19 cellular contexts compared by ENCODE assay signal in genomic region chr18:34370704-34371405, GRCh38.
"Had no signal": no experiment of that assay in that cellular context is flagged by ENCODE, and none has a peak within 500 bp of the region (broad histone marks: within the 10 kb centered on the region; RNA-seq: fewer than 3 reads in every experiment).

No MANE protein-coding gene starts in this region.

- H3K9me3 Mint-ChIP-seq: neural crest cell, type B pancreatic cell had no signal

- ATAC-seq: activated CD8-positive, alpha-beta T cell treated with anti-CD3 and anti-CD28 coated beads, Interleukin-2, amount 10 ng/mL, durations not matched to agents 7 days and 5 days; left cardiac atrium; lower lobe of right lung; stimulated activated naive CD8-positive, alpha-beta T cell treated with anti-CD3 and anti-CD28 coated beads, Interleukin-15, amount 100 ng/mL, for 72 hours; WTC11 had no signal

- H3K36me3 Mint-ChIP-seq: activated naive CD8-positive, alpha-beta T cell; immature natural killer cell; type B pancreatic cell; WTC11 had no signal

- H3K36me3 ChIP-seq: esophagus squamous epithelium, lower lobe of right lung, ovary, sigmoid colon, spleen had no signal

- H3K27ac Mint-ChIP-seq: activated CD8-positive, alpha-beta T cell treated with anti-CD3 and anti-CD28 coated beads, Interleukin-2, amount 10 ng/mL, durations not matched to agents 7 days and 5 days; activated naive CD8-positive, alpha-beta T cell; immature natural killer cell; stimulated activated naive CD8-positive, alpha-beta T cell treated with anti-CD3 and anti-CD28 coated beads, Interleukin-15, amount 100 ng/mL, for 72 hours; type B pancreatic cell; WTC11 had no signal

- H3K4me1 Mint-ChIP-seq: immature natural killer cell; stimulated activated naive CD8-positive, alpha-beta T cell treated with anti-CD3 and anti-CD28 coated beads, Interleukin-15, amount 100 ng/mL, for 72 hours; WTC11 had no signal

- H3K4me3 ChIP-seq: coronary artery, esophagus squamous epithelium, lower lobe of right lung, ovary, sigmoid colon, spleen had no signal

- H3K27me3 Mint-ChIP-seq: activated naive CD8-positive, alpha-beta T cell; stimulated activated naive CD8-positive, alpha-beta T cell treated with anti-CD3 and anti-CD28 coated beads, Interleukin-15, amount 100 ng/mL, for 72 hours; type B pancreatic cell had no signal

- H3K27me3 ChIP-seq: esophagus squamous epithelium, ovary, sigmoid colon, spleen had no signal

- H3K9me3 ChIP-seq: esophagus squamous epithelium, lower lobe of right lung, ovary, sigmoid colon, spleen had no signal

- DNase-seq: activated CD4-positive, alpha-beta T cell treated with anti-CD3 and anti-CD28 coated beads for 48 hours; activated CD8-positive, alpha-beta T cell treated with anti-CD3 and anti-CD28 coated beads, Interleukin-2, amount 10 ng/mL, durations not matched to agents 7 days and 5 days; activated gamma-delta T cell treated with Interleukin-2 at 50 U/mL for 16 hours; amniotic stem cell; esophagus squamous epithelium; foreskin fibroblast; immature natural killer cell; left cardiac atrium; lower lobe of right lung; midbrain; ovary; sigmoid colon; spleen; stimulated activated naive CD8-positive, alpha-beta T cell treated with anti-CD3 and anti-CD28 coated beads, Interleukin-15, amount 100 ng/mL, for 72 hours had no signal

- H3K27ac ChIP-seq: coronary artery, esophagus squamous epithelium, lower lobe of right lung, ovary, sigmoid colon, spleen had no signal

- H3K4me1 ChIP-seq: esophagus squamous epithelium, lower lobe of right lung, sigmoid colon, spleen had no signal

- H3K4me3 Mint-ChIP-seq: activated CD8-positive, alpha-beta T cell treated with anti-CD3 and anti-CD28 coated beads, Interleukin-2, amount 10 ng/mL, durations not matched to agents 7 days and 5 days; activated naive CD8-positive, alpha-beta T cell; immature natural killer cell; neural crest cell; stimulated activated naive CD8-positive, alpha-beta T cell treated with anti-CD3 and anti-CD28 coated beads, Interleukin-15, amount 100 ng/mL, for 72 hours; type B pancreatic cell; WTC11 had no signal
